24 cellular contexts compared by ENCODE assay signal in genomic region chr14:105071326-105071725, GRCh38. TPM values are rescaled to one million over a fixed set of nuclear protein-coding genes. Genes with fewer than 3 reads are reported as not detected.
DNase-seq lines count a peak whose midpoint lies in the region; ATAC-seq and TF ChIP-seq lines count a peak whose summit lies in the region.
"Had no signal": no experiment of that assay in that cellular context is flagged by ENCODE, and none has a peak within 500 bp of the region (broad histone marks: within the 10 kb centered on the region; RNA-seq: fewer than 3 reads in every experiment).

No MANE protein-coding gene starts in this region.

- H3K27ac ChIP-seq in left ventricle myocardium inferior (replicated peaks) = no peak overlapping the region
- H3K27ac ChIP-seq: 22Rv1, pancreas, PC-9 had no signal

- H3K4me1 ChIP-seq in left ventricle myocardium inferior = peaks cover 34% of the 10 kb centered on the region
- H3K4me1 ChIP-seq: pancreas had no signal

- intact Hi-C loops in Right ventricle myocardium superior (cut with DNase I) (no loop called here), left ventricle myocardium inferior (cut with micrococcal nuclease) (no loop called here)

- DNase-seq in T-helper 1 cell = no peak
- peak; percentile 27 for DNase-seq in Right ventricle myocardium superior
- no peak for DNase-seq in left ventricle myocardium inferior
- no peak for DNase-seq in stimulated activated CD4-positive, alpha-beta T cell treated with anti-CD3 and anti-CD28 coated beads, Interleukin-4, amount 100 ng/mL, for 24 hours
- DNase-seq: COR-L47; effector CD8-positive, alpha-beta T cell; erythroblast; GDM1; Karpas-422; NCI-H1694; NCI-H2171; NCI-H510A treated with DMSO at 0.1 percent for 48 hours; SJCRH30 had no signal

- no peak overlapping the region for H3K4me3 ChIP-seq in left ventricle myocardium inferior
- H3K4me3 ChIP-seq: pancreas, PC-9, SJCRH30, upper lobe of left lung had no signal

- no peak for ATAC-seq in Right ventricle myocardium superior (ENCODE audit: poor library complexity)
- ATAC-seq in activated T-helper 17 cell treated with anti-CD3 and anti-CD28 coated beads, Interleukin-2, amount 50 U/mL, for 72 hours (replicated peaks) = no peak
- ATAC-seq in stimulated activated memory B cell treated with anti-CD40 and anti-IgM and Interleukin-4, amounts not matched to agents 10 μg/mL and 1 μg/mL and 100 μg/mL, for 72 hours = no peak
- no peak for ATAC-seq in GM21619 (IDR thresholded peaks at IDR 0.05; ENCODE audit: unreplicated experiment)
- ATAC-seq: left lobe of liver, pancreas had no signal

- no peak overlapping the region for H3K4me3 Mint-ChIP-seq in T-helper 1 cell treated with Interleukin-12 subunit alpha and Interleukin-12 subunit beta and Interleukin-4 antibody, amounts not matched to agents 30 μg/mL and 1 μg/mL, for 36 hours
- no peak overlapping the region for H3K4me3 Mint-ChIP-seq in activated T-helper 17 cell treated with anti-CD3 and anti-CD28 coated beads, Interleukin-2, amount 50 U/mL, for 72 hours
- H3K4me3 Mint-ChIP-seq in stimulated activated memory B cell treated with anti-CD40 and anti-IgM and Interleukin-4, amounts not matched to agents 10 μg/mL and 1 μg/mL and 100 μg/mL, for 72 hours = no peak overlapping the region

- TF ChIP-seq CTCF in left ventricle myocardium inferior (IDR thresholded peaks at IDR 0.05; ENCODE audit: borderline replicate concordance) = no peak

- no peaks in the 10 kb centered on the region for H3K9me3 ChIP-seq in left ventricle myocardium inferior (replicated peaks)
- H3K9me3 ChIP-seq: pancreas, SJCRH30, upper lobe of left lung had no signal

- H3K27ac Mint-ChIP-seq in T-helper 1 cell treated with Interleukin-12 subunit alpha and Interleukin-12 subunit beta and Interleukin-4 antibody, amounts not matched to agents 30 μg/mL and 1 μg/mL, for 36 hours = peak overlapping the region; percentile 57
- H3K27ac Mint-ChIP-seq in activated T-helper 17 cell treated with anti-CD3 and anti-CD28 coated beads, Interleukin-2, amount 50 U/mL, for 72 hours = peak overlapping the region; percentile 82
- H3K27ac Mint-ChIP-seq in stimulated activated memory B cell treated with anti-CD40 and anti-IgM and Interleukin-4, amounts not matched to agents 10 μg/mL and 1 μg/mL and 100 μg/mL, for 72 hours = peak overlapping the region; percentile 94

- H3K36me3 Mint-ChIP-seq in T-helper 1 cell treated with Interleukin-12 subunit alpha and Interleukin-12 subunit beta and Interleukin-4 antibody, amounts not matched to agents 30 μg/mL and 1 μg/mL, for 36 hours (ENCODE audit: low read depth) = no peaks in the 10 kb centered on the region
- H3K36me3 Mint-ChIP-seq in activated T-helper 17 cell treated with anti-CD3 and anti-CD28 coated beads, Interleukin-2, amount 50 U/mL, for 72 hours (ENCODE audit: low read depth) = no peaks in the 10 kb centered on the region
- no peaks in the 10 kb centered on the region for H3K36me3 Mint-ChIP-seq in stimulated activated memory B cell treated with anti-CD40 and anti-IgM and Interleukin-4, amounts not matched to agents 10 μg/mL and 1 μg/mL and 100 μg/mL, for 72 hours
- H3K36me3 Mint-ChIP-seq: naive B cell had no signal

- H3K27me3 Mint-ChIP-seq in T-helper 1 cell treated with Interleukin-12 subunit alpha and Interleukin-12 subunit beta and Interleukin-4 antibody, amounts not matched to agents 30 μg/mL and 1 μg/mL, for 36 hours (ENCODE audit: low read depth) = peaks cover 10% of the 10 kb centered on the region
- no peaks in the 10 kb centered on the region for H3K27me3 Mint-ChIP-seq in activated T-helper 17 cell treated with anti-CD3 and anti-CD28 coated beads, Interleukin-2, amount 50 U/mL, for 72 hours
- no peaks in the 10 kb centered on the region for H3K27me3 Mint-ChIP-seq in stimulated activated memory B cell treated with anti-CD40 and anti-IgM and Interleukin-4, amounts not matched to agents 10 μg/mL and 1 μg/mL and 100 μg/mL, for 72 hours
- H3K27me3 Mint-ChIP-seq: naive B cell had no signal

- H3K4me1 Mint-ChIP-seq in T-helper 1 cell treated with Interleukin-12 subunit alpha and Interleukin-12 subunit beta and Interleukin-4 antibody, amounts not matched to agents 30 μg/mL and 1 μg/mL, for 36 hours (ENCODE audit: low read depth) = peaks cover 29% of the 10 kb centered on the region
- peaks cover 26% of the 10 kb centered on the region for H3K4me1 Mint-ChIP-seq in activated T-helper 17 cell treated with anti-CD3 and anti-CD28 coated beads, Interleukin-2, amount 50 U/mL, for 72 hours
- peaks cover 70% of the 10 kb centered on the region for H3K4me1 Mint-ChIP-seq in stimulated activated memory B cell treated with anti-CD40 and anti-IgM and Interleukin-4, amounts not matched to agents 10 μg/mL and 1 μg/mL and 100 μg/mL, for 72 hours

- peaks cover 69% of the 10 kb centered on the region for H3K27me3 ChIP-seq in left ventricle myocardium inferior (ENCODE audit: low read depth)
- H3K27me3 ChIP-seq: pancreas, SJCRH30, upper lobe of left lung had no signal

- H3K36me3 ChIP-seq in left ventricle myocardium inferior = no peaks in the 10 kb centered on the region
- H3K36me3 ChIP-seq: pancreas, SJCRH30, upper lobe of left lung had no signal

- no peaks in the 10 kb centered on the region for H3K9me3 Mint-ChIP-seq in T-helper 1 cell treated with Interleukin-12 subunit alpha and Interleukin-12 subunit beta and Interleukin-4 antibody, amounts not matched to agents 30 μg/mL and 1 μg/mL, for 36 hours
- no peaks in the 10 kb centered on the region for H3K9me3 Mint-ChIP-seq in activated T-helper 17 cell treated with anti-CD3 and anti-CD28 coated beads, Interleukin-2, amount 50 U/mL, for 72 hours
- no peaks in the 10 kb centered on the region for H3K9me3 Mint-ChIP-seq in stimulated activated memory B cell treated with anti-CD40 and anti-IgM and Interleukin-4, amounts not matched to agents 10 μg/mL and 1 μg/mL and 100 μg/mL, for 72 hours
- H3K9me3 Mint-ChIP-seq: naive B cell had no signal

RNA-seq across cellular contexts. Expression of gene GPR132, which starts 6.1 kb away (rescaled TPM):
- total RNA-seq in Right ventricle myocardium superior = 1.3 TPM
- 1.0 TPM for total RNA-seq in left ventricle myocardium inferior
- 10 to 100 TPM; 46.5 to 49.5 TPM for total RNA-seq in activated T-helper 17 cell treated with anti-CD3 and anti-CD28 coated beads, Interleukin-2, amount 50 U/mL, for 72 hours
- total RNA-seq: fibroblast of villous mesenchyme, PC-9 had no signal

RNA-seq across cellular contexts. Expression of gene CDCA4, which starts 50.4 kb away (rescaled TPM):
- total RNA-seq in Right ventricle myocardium superior (1.6 TPM), left ventricle myocardium inferior (2.0 TPM)
- total RNA-seq in activated T-helper 17 cell treated with anti-CD3 and anti-CD28 coated beads, Interleukin-2, amount 50 U/mL, for 72 hours = 10 to 100 TPM; 49.2 to 58.6 TPM

Comparison
In these comparisons a context has a peak if more than half of its experiments do, and no peak if none do; other contexts are left out.
1. RNA of gene GPR132, which starts 6.1 kb away (total RNA-seq): 46.5 to 49.5 TPM in activated T-helper 17 cell treated with anti-CD3 and anti-CD28 coated beads, Interleukin-2, amount 50 U/mL, for 72 hours; 1.3 TPM in Right ventricle myocardium superior (single experiment) and 1.0 TPM in left ventricle myocardium inferior (single experiment); every median in the first group is over 10 times any median in the second.
2. RNA of gene CDCA4, which starts 50.4 kb away (total RNA-seq): 49.2 to 58.6 TPM in activated T-helper 17 cell treated with anti-CD3 and anti-CD28 coated beads, Interleukin-2, amount 50 U/mL, for 72 hours; 2.0 TPM in left ventricle myocardium inferior (single experiment) and 1.6 TPM in Right ventricle myocardium superior (single experiment); every median in the first group is over 10 times any median in the second.
3. Peak in every context shown above with its lines, with median percentiles within 50 percentile points of each other: H3K27ac Mint-ChIP-seq.